In the genomic region with DNA sequence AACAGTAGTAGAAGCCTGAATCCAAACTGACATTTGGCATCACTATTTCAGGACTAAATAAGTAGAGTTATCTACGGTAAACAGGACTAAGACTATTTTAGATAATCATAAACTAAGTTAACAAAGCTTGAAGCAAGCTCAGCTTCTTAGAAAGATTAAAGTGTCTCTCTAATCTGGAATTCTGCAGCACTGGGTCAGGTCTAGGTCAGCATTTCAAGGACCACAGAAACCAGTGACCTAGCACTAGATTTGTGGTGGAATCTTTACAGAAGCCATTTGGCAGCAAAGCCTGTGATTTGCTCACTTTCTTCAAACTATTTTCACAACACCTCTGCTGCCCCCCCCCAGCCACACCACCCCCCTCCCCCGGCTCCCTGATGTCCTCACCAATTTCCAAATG, we compare ENCODE assay signal across 26 cellular contexts. TPM values are rescaled to one million over a fixed set of nuclear protein-coding genes. Genes with fewer than 3 reads are reported as not detected.
A peak's percentile ranks its signal among the peaks of the same experiment; 100 is the strongest.
DNase-seq lines count a peak whose midpoint lies in the region; ATAC-seq, FAIRE-seq and TF ChIP-seq lines count a peak whose summit lies in the region.
"Had no signal": no experiment of that assay in that cellular context is flagged by ENCODE, and none has a peak within 500 bp of the region (broad histone marks: within the 10 kb centered on the region; RNA-seq: fewer than 3 reads in every experiment).

No MANE protein-coding gene starts in this region.

- DNase-seq in K562 (ENCODE audit: extremely low read depth in 1 of 4, low spot score in 3 of 4) (no peak), dorsolateral prefrontal cortex (no peak), progenitor cell of endocrine pancreas (ENCODE audit: low spot score, unreplicated experiment) (no peak), OCI-M1 (lab: John Stamatoyannopoulos, UW) (no peak), OCI-M2 (lab: John Stamatoyannopoulos, UW; ENCODE audit: unreplicated experiment) (no peak), lower leg skin (ENCODE audit: low spot score in 2 of 2) (no peak)
- DNase-seq in stimulated activated naive CD4-positive, alpha-beta T cell (lab: John Stamatoyannopoulos, UW), result no peak
- DNase-seq: ACHN; BE2C; C1 segment of cervical spinal cord; CD4-positive, CD25-positive, alpha-beta regulatory T cell; CD8-positive, alpha-beta memory T cell; COR-L47; DMS 273 treated with DMSO at 0.1 percent for 48 hours; DMS53; DND-41; EL; GOT3; H7; HFFc6 had no signal

- no peaks in the 10 kb centered on the region for H3K27me3 ChIP-seq in K562 (ENCODE audit: control insufficient read depth in 2 of 2, insufficient read depth in 2 of 2, low read length in 2 of 2)
- no peaks in the 10 kb centered on the region for H3K27me3 ChIP-seq in dorsolateral prefrontal cortex

- peaks cover 31% of the 10 kb centered on the region for H3K27me3 Mint-ChIP-seq in progenitor cell of endocrine pancreas
- H3K27me3 Mint-ChIP-seq: CD4-positive, CD25-positive, alpha-beta regulatory T cell; CD8-positive, alpha-beta memory T cell had no signal

- H3K9ac ChIP-seq in K562 (ENCODE audit: insufficient read depth in 1 of 2, low read depth in 2 of 2, low read length in 2 of 2), result no peak overlapping the region

- 23% methylated on average over 2 of the region's 2 CpGs for WGBS in K562 (ENCODE audit: insufficient coverage, low coverage, missing lambda C conversion rate)
- 77 to 78% methylated on average over 2 of the region's 2 CpGs for WGBS in lower leg skin, 2 donors

- no peak overlapping the region for H3K4me2 ChIP-seq in K562 (ENCODE audit: insufficient read depth, low read length)

- H3K79me2 ChIP-seq in K562 (ENCODE audit: control insufficient read depth, insufficient read depth, low read length), result no peaks in the 10 kb centered on the region

- no peak overlapping the region for H3K27ac ChIP-seq in K562 (ENCODE audit: extremely low read depth, low read depth, low read length)
- peak overlapping the region in 55 of 59 donors; percentile 6 to 100 (median 97) for H3K27ac ChIP-seq in dorsolateral prefrontal cortex
- H3K27ac ChIP-seq: HL-60 had no signal

- no peak overlapping the region for H3K4me3 ChIP-seq in K562
- no peak overlapping the region for H3K4me3 ChIP-seq in dorsolateral prefrontal cortex
- no peak overlapping the region for H3K4me3 ChIP-seq in lower leg skin (ENCODE audit: low read depth, poor library complexity, severe bottlenecking)
- H3K4me3 ChIP-seq: GM12878 had no signal

- H3K36me3 ChIP-seq in K562 (ENCODE audit: control insufficient read depth, insufficient read depth, low read length), result no peaks in the 10 kb centered on the region
- H3K36me3 ChIP-seq: BE2C had no signal

- POLR2A ChIA-PET in K562 (lab: Yijun Ruan, JAX), result no interaction called here

- H3K27ac Mint-ChIP-seq in progenitor cell of endocrine pancreas, result peak overlapping the region; percentile 29
- H3K27ac Mint-ChIP-seq: CD8-positive, alpha-beta memory T cell; HFFc6 had no signal

- BruUV-seq in K562 (replicated peaks; lab: Mats Ljungman, UMichigan), result no TSS peak

- CTCF ChIA-PET in K562 (lab: Yijun Ruan, JAX; ENCODE audit: low intra/inter-chr PET ratio), result no interaction called here

- H3K9me3 Mint-ChIP-seq in progenitor cell of endocrine pancreas (ENCODE audit: low read depth), result peaks cover 4% of the 10 kb centered on the region
- H3K9me3 Mint-ChIP-seq: CD8-positive, alpha-beta memory T cell; HFFc6 had no signal

- H4K20me1 ChIP-seq in K562 (replicated peaks; ENCODE audit: control insufficient read depth, insufficient read depth, low read length), result no peaks in the 10 kb centered on the region

- TF ChIP-seq RAD21 in K562 (CRISPR knock-in tag; conservative IDR thresholded peaks at IDR 0.05 in 1 of 2, IDR thresholded peaks at IDR 0.05 in 1 of 2), result no peak

- TF ChIP-seq POLR2A in K562 (conservative IDR thresholded peaks at IDR 0.05) (no peak), lower leg skin (IDR thresholded peaks at IDR 0.05) (no peak)

- H3K36me3 Mint-ChIP-seq in progenitor cell of endocrine pancreas (ENCODE audit: insufficient read depth), result no peaks in the 10 kb centered on the region
- H3K36me3 Mint-ChIP-seq: CD4-positive, CD25-positive, alpha-beta regulatory T cell; CD8-positive, alpha-beta memory T cell had no signal

- no peaks in the 10 kb centered on the region for H3K9me3 ChIP-seq in K562 (replicated peaks; ENCODE audit: control insufficient read depth, insufficient read depth, low read depth, low read length)
- H3K9me3 ChIP-seq: BE2C had no signal

- in situ Hi-C loops in K562 (cut with MboI), result no loop called here

- FAIRE-seq in K562 (lab: Jason Lieb, UNC), result no peak
- FAIRE-seq: A204.1, GM12878 had no signal

- peaks cover 13% of the 10 kb centered on the region for H3K4me1 Mint-ChIP-seq in progenitor cell of endocrine pancreas (ENCODE audit: low read depth)
- H3K4me1 Mint-ChIP-seq: CD4-positive, CD25-positive, alpha-beta regulatory T cell; CD8-positive, alpha-beta memory T cell had no signal

- no peak for TF ChIP-seq EP300 in K562 (IDR thresholded peaks at IDR 0.05; ENCODE audit: low read length)

- no peaks in the 10 kb centered on the region for H3K4me1 ChIP-seq in K562 (replicated peaks in 1 of 2; ENCODE audit: control insufficient read depth in 2 of 2, insufficient read depth in 2 of 2, low read length in 2 of 2)
- H3K4me1 ChIP-seq: BE2C had no signal

- no peaks in the 10 kb centered on the region for H3K9me1 ChIP-seq in K562 (ENCODE audit: control insufficient read depth, insufficient read depth, low read length)

- TF ChIP-seq CTCF in K562 (IDR thresholded peaks at IDR 0.05 in 2 of 3, conservative IDR thresholded peaks at IDR 0.05 in 1 of 3; ENCODE audit: insufficient read depth in 2 of 3, low read depth in 1 of 3, low read length in 3 of 3), result no peak
- no peak for TF ChIP-seq CTCF in dorsolateral prefrontal cortex (IDR thresholded peaks at IDR 0.05 in 54 of 56, conservative IDR thresholded peaks at IDR 0.05 in 2 of 56; ENCODE audit: low read depth in 1 of 56, partially characterized antibody in 56 of 56)
- TF ChIP-seq CTCF in progenitor cell of endocrine pancreas (IDR thresholded peaks at IDR 0.05; ENCODE audit: unreplicated experiment), result no peak
- no peak for TF ChIP-seq CTCF in lower leg skin (IDR thresholded peaks at IDR 0.05)

- H2AFZ ChIP-seq in K562 (ENCODE audit: low read depth, low read length), result no peak overlapping the region

- no peak overlapping the region for H3K4me3 Mint-ChIP-seq in progenitor cell of endocrine pancreas (ENCODE audit: low read depth)
- H3K4me3 Mint-ChIP-seq: CD4-positive, CD25-positive, alpha-beta regulatory T cell; CD8-positive, alpha-beta memory T cell; HFFc6 had no signal

- ATAC-seq in K562, result no peak
- ATAC-seq: GM12878, HCT116 had no signal

- intact Hi-C loops in K562 (cut with micrococcal nuclease) (no loop called here), dorsolateral prefrontal cortex (cut with DNase I) (no loop called here), lower leg skin (cut with DNase I; ENCODE audit: low total_unique reads) (loop anchor here (2.0 kb wide), 1 partner anchor 20 kb away; no protein-coding TSS in a partner anchor)

TF ChIP-seq in K562, 482 proteins besides CTCF, POLR2A, EP300 and RAD21 (continues in another document):
- peak in 1 of 2 experiments; percentile 78; a peak in 2 of 4 replicates for TF ChIP-seq RCOR1 (IDR thresholded peaks at IDR 0.05; ENCODE audit: borderline replicate concordance in 1 of 2, low read depth in 2 of 2, low read length in 2 of 2)

RNA-seq across cellular contexts. Expression of a gene that starts 37.5 kb away (rescaled TPM):
- 1.5 and 3.1 TPM in 2 replicates for total RNA-seq in K562 (2011; cell fraction: chromatin; rRNA removed; ENCODE audit: low replicate concordance)
- 0.67 and 0.79 TPM in 2 replicates for total RNA-seq in K562 (2011; cell fraction: nucleolus; rRNA removed)
- 1.8 and 2.2 TPM in 2 replicates for total RNA-seq in K562 (2011; cell fraction: nucleoplasm; rRNA removed)
- 1.2 and 2.1 TPM in 2 replicates for total RNA-seq in K562 (2014; rRNA removed)
- total RNA-seq in K562 (2014; rRNA removed; fragmentation: Illumina TruSeq; extraction: Trizol), result 1.6 and 1.7 TPM in 2 replicates
- 1.1 and 1.8 TPM in 2 replicates for total RNA-seq in K562 (2015; rRNA removed; fragmentation: Illumina TruSeq; extraction: Trizol)
- 1.2 and 1.5 TPM in 2 replicates for total RNA-seq in K562 (2021)
- polyA plus RNA-seq in K562 (2011; rRNA removed), result 0.18 and 2.2 TPM in 2 replicates
- 0.12 and 1.7 TPM in 2 replicates for polyA plus RNA-seq in K562 (2011; cell fraction: cytosol; rRNA removed)
- 0.28 and 3.7 TPM in 2 replicates for polyA plus RNA-seq in K562 (2011; cell fraction: nucleus; rRNA removed)
- polyA plus RNA-seq in K562 (2012), result 2.2 and 3.1 TPM in 2 replicates
- polyA plus RNA-seq in K562 (2014; fragmentation: Illumina TruSeq; extraction: Trizol), result 1.9 and 2.8 TPM in 2 replicates
- polyA plus RNA-seq in K562 (2014; fragmentation: Nextera tagmentation; extraction: Ambion mirVana), result 1 to 10 TPM; 1.3 to 1.4 TPM
- 1.8 and 2.5 TPM in 2 replicates for polyA plus RNA-seq in K562 (2014; rRNA removed)
- 0.24 and 2.1 TPM in 2 replicates for polyA minus RNA-seq in K562 (2011; rRNA and poly(A)+ RNA removed)
- polyA minus RNA-seq in K562 (2011; cell fraction: cytosol; rRNA and poly(A)+ RNA removed), result 1.1 TPM in 1 of 2 replicates, not detected in the other
- 0.33 and 1.3 TPM in 2 replicates for polyA minus RNA-seq in K562 (2011; cell fraction: nucleus; rRNA and poly(A)+ RNA removed)
- total RNA-seq in dorsolateral prefrontal cortex, result 100 to 1,000 TPM in 1 of 120 experiments, 10 to 100 TPM in 119; 34.4 to 131 (median 58.0) TPM
- total RNA-seq in progenitor cell of endocrine pancreas, result 2.2 and 2.5 TPM in 2 replicates
- 1 to 10 TPM; 1.1 to 3.1 (median 1.8) TPM for total RNA-seq in lower leg skin
- total RNA-seq: CD4-positive, CD25-positive, alpha-beta regulatory T cell; G401; GM12878; HFFc6; HT1080 had no signal
- polyA plus RNA-seq: CD4-positive, CD25-positive, alpha-beta regulatory T cell had no signal

Comparison
In these comparisons a context has a peak if more than half of its experiments do, and no peak if none do; other contexts are left out.
1. RNA of a gene that starts 37.5 kb away (total RNA-seq): 34.4 to 131 TPM in dorsolateral prefrontal cortex; 2.2 to 2.5 TPM in progenitor cell of endocrine pancreas, 1.1 to 3.1 TPM in lower leg skin and 0.67 to 3.1 TPM in K562; every median in the first group is over 4 times any median in the second.